In the genomic region with DNA sequence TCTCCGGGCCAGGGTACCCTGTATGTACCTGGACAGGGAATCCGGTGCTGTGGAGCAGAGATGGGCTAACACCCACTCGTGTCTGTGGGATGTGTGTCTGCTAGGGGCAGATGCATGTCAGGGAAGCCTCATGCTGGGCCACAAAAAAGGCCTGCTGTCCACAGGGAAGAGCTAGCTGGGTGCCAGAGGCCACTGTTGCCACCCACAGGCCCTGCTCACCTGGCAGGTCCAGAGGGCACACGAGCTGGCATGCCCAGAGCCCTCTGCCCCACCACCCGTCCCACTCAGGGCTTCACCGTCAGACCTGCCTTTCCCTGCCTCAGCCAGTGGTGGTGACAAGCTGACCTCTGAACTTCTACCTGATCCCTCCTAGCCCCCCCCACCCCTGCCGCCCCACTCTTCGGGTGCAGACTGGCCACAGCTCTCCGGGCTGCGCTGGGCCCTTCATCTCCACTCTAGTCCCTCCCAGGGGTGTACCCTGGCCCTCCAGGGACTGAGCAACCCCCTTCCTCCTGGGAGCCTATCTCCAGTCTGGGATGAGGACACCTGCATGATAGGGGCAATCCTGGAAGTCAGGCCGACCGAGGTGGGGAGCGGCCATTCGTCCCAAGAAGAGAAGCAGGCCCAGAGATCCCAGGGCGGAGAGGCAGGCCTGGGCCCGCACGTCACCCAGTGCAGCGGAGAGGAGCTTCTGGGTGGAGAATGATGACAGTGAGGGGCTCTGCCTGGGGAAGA, we compare ENCODE assay signal across 1 cellular context.
A peak's percentile ranks its signal among the peaks of the same experiment; 100 is the strongest.
TF ChIP-seq lines count a peak whose summit lies in the region.

No MANE protein-coding gene starts in this region.

TF ChIP-seq in HepG2, 621 proteins besides CTCF, POLR2A, EP300 and RAD21 (continued from another document):
- TF ChIP-seq, protein P1, sequence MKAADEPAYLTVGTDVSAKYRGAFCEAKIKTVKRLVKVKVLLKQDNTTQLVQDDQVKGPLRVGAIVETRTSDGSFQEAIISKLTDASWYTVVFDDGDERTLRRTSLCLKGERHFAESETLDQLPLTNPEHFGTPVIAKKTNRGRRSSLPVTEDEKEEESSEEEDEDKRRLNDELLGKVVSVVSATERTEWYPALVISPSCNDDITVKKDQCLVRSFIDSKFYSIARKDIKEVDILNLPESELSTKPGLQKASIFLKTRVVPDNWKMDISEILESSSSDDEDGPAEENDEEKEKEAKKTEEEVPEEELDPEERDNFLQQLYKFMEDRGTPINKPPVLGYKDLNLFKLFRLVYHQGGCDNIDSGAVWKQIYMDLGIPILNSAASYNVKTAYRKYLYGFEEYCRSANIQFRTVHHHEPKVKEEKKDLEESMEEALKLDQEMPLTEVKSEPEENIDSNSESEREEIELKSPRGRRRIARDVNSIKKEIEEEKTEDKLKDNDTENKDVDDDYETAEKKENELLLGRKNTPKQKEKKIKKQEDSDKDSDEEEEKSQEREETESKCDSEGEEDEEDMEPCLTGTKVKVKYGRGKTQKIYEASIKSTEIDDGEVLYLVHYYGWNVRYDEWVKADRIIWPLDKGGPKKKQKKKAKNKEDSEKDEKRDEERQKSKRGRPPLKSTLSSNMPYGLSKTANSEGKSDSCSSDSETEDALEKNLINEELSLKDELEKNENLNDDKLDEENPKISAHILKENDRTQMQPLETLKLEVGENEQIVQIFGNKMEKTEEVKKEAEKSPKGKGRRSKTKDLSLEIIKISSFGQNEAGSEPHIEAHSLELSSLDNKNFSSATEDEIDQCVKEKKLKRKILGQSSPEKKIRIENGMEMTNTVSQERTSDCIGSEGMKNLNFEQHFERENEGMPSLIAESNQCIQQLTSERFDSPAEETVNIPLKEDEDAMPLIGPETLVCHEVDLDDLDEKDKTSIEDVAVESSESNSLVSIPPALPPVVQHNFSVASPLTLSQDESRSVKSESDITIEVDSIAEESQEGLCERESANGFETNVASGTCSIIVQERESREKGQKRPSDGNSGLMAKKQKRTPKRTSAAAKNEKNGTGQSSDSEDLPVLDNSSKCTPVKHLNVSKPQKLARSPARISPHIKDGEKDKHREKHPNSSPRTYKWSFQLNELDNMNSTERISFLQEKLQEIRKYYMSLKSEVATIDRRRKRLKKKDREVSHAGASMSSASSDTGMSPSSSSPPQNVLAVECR (CRISPR knock-in tag; IDR thresholded peaks at IDR 0.05; ENCODE audit: borderline replicate concordance) = peak; percentile 44
- TF ChIP-seq ZNF383 (CRISPR knock-in tag; IDR thresholded peaks at IDR 0.05; ENCODE audit: borderline replicate concordance) (no peak), NFKBIZ (CRISPR knock-in tag; IDR thresholded peaks at IDR 0.05) (no peak), ETV5 (CRISPR knock-in tag; IDR thresholded peaks at IDR 0.05; ENCODE audit: borderline replicate concordance) (no peak; the same call in 1 of the 2 replicates), HNRNPLL (IDR thresholded peaks at IDR 0.05; ENCODE audit: low read depth, low read length, poor library complexity, severe bottlenecking) (no peak), ZNF224 (CRISPR knock-in tag; IDR thresholded peaks at IDR 0.05) (no peak), HOXA3 (CRISPR knock-in tag; IDR thresholded peaks at IDR 0.05) (peak; percentile 17; the same call in 1 of the 2 replicates), LCORL (IDR thresholded peaks at IDR 0.05) (no peak), LCORL (CRISPR knock-in tag; IDR thresholded peaks at IDR 0.05) (0 out of 2 replicates have a peak, but pooled peaks have one; percentile 11), IKZF1 (IDR thresholded peaks at IDR 0.05) (no peak), TOPORS (CRISPR knock-in tag; IDR thresholded peaks at IDR 0.05) (no peak), MIER2 (CRISPR knock-in tag; IDR thresholded peaks at IDR 0.05) (no peak), PLRG1 (conservative IDR thresholded peaks at IDR 0.05) (no peak), SPEN (CRISPR knock-in tag; IDR thresholded peaks at IDR 0.05; ENCODE audit: low read depth) (no peak), ZNF263 (CRISPR knock-in tag; IDR thresholded peaks at IDR 0.05) (0 out of 2 replicates have a peak, but pooled peaks have one; percentile 23), HNRNPL (IDR thresholded peaks at IDR 0.05; ENCODE audit: low read depth, low read length) (peak; percentile 89), HDAC1 (CRISPR knock-in tag; IDR thresholded peaks at IDR 0.05) (peak; percentile 70), GPN1 (CRISPR knock-in tag; IDR thresholded peaks at IDR 0.05; ENCODE audit: borderline replicate concordance) (no peak), GATAD2A (CRISPR knock-in tag; IDR thresholded peaks at IDR 0.05) (no peak), ZNF382 (CRISPR knock-in tag; IDR thresholded peaks at IDR 0.05; ENCODE audit: borderline replicate concordance) (no peak), MEIS2 (CRISPR knock-in tag; IDR thresholded peaks at IDR 0.05) (0 out of 2 replicates have a peak, but pooled peaks have one; percentile 7), ZNF839 (CRISPR knock-in tag; IDR thresholded peaks at IDR 0.05; ENCODE audit: borderline replicate concordance) (peak; percentile 49; the same call in 1 of the 2 replicates), ZNF614 (CRISPR knock-in tag; IDR thresholded peaks at IDR 0.05; ENCODE audit: borderline replicate concordance) (0 out of 2 replicates have a peak, but pooled peaks have one; percentile 4), KLF13 (CRISPR knock-in tag; IDR thresholded peaks at IDR 0.05) (no peak), DNMT1 (CRISPR knock-in tag; IDR thresholded peaks at IDR 0.05) (0 out of 2 replicates have a peak, but pooled peaks have one; percentile 15), TAF15 (IDR thresholded peaks at IDR 0.05; ENCODE audit: low read depth, low read length, poor library complexity, severe bottlenecking) (no peak), MTA1 (CRISPR knock-in tag; IDR thresholded peaks at IDR 0.05; ENCODE audit: borderline replicate concordance) (peak; percentile 31), PRPF4 (IDR thresholded peaks at IDR 0.05; ENCODE audit: low read depth, low read length, poor library complexity, severe bottlenecking) (no peak), ZNF747 (CRISPR knock-in tag; IDR thresholded peaks at IDR 0.05; ENCODE audit: borderline replicate concordance) (0 out of 2 replicates have a peak, but pooled peaks have one; percentile 2), ZSCAN22 (CRISPR knock-in tag; IDR thresholded peaks at IDR 0.05) (no peak), ZNF605 (CRISPR knock-in tag; IDR thresholded peaks at IDR 0.05) (peak; percentile 9; the same call in 1 of the 2 replicates), NAIF1 (CRISPR knock-in tag; IDR thresholded peaks at IDR 0.05; ENCODE audit: borderline replicate concordance) (no peak), FOXK1 (CRISPR knock-in tag; IDR thresholded peaks at IDR 0.05; ENCODE audit: borderline replicate concordance, low read depth) (no peak), CAMTA2 (CRISPR knock-in tag; IDR thresholded peaks at IDR 0.05; ENCODE audit: borderline replicate concordance) (0 out of 2 replicates have a peak, but pooled peaks have one; percentile 24), SYNCRIP (IDR thresholded peaks at IDR 0.05; ENCODE audit: insufficient read depth, low read depth, low read length) (no peak), ZBTB7A (CRISPR knock-in tag; IDR thresholded peaks at IDR 0.05) (0 out of 2 replicates have a peak, but pooled peaks have one; percentile 31)
- TF ChIP-seq, protein P2, sequence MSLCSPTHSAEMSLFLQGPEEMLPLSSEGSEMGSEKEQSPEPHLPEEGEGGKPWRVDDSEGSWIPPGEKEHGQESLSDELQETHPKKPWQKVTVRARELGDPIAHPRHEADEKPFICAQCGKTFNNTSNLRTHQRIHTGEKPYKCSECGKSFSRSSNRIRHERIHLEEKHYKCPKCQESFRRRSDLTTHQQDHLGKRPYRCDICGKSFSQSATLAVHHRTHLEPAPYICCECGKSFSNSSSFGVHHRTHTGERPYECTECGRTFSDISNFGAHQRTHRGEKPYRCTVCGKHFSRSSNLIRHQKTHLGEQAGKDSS (CRISPR knock-in tag; IDR thresholded peaks at IDR 0.05; ENCODE audit: borderline replicate concordance, low read depth) = no peak
- TF ChIP-seq, protein P3, sequence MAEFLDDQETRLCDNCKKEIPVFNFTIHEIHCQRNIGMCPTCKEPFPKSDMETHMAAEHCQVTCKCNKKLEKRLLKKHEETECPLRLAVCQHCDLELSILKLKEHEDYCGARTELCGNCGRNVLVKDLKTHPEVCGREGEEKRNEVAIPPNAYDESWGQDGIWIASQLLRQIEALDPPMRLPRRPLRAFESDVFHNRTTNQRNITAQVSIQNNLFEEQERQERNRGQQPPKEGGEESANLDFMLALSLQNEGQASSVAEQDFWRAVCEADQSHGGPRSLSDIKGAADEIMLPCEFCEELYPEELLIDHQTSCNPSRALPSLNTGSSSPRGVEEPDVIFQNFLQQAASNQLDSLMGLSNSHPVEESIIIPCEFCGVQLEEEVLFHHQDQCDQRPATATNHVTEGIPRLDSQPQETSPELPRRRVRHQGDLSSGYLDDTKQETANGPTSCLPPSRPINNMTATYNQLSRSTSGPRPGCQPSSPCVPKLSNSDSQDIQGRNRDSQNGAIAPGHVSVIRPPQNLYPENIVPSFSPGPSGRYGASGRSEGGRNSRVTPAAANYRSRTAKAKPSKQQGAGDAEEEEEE (CRISPR knock-in tag; IDR thresholded peaks at IDR 0.05; ENCODE audit: borderline replicate concordance) = no peak
- TF ChIP-seq, protein P4, sequence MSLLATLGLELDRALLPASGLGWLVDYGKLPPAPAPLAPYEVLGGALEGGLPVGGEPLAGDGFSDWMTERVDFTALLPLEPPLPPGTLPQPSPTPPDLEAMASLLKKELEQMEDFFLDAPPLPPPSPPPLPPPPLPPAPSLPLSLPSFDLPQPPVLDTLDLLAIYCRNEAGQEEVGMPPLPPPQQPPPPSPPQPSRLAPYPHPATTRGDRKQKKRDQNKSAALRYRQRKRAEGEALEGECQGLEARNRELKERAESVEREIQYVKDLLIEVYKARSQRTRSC (CRISPR knock-in tag; IDR thresholded peaks at IDR 0.05; ENCODE audit: low read depth) = no peak
- TF ChIP-seq, protein P5, sequence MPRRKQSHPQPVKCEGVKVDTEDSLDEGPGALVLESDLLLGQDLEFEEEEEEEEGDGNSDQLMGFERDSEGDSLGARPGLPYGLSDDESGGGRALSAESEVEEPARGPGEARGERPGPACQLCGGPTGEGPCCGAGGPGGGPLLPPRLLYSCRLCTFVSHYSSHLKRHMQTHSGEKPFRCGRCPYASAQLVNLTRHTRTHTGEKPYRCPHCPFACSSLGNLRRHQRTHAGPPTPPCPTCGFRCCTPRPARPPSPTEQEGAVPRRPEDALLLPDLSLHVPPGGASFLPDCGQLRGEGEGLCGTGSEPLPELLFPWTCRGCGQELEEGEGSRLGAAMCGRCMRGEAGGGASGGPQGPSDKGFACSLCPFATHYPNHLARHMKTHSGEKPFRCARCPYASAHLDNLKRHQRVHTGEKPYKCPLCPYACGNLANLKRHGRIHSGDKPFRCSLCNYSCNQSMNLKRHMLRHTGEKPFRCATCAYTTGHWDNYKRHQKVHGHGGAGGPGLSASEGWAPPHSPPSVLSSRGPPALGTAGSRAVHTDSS (CRISPR knock-in tag; conservative IDR thresholded peaks at IDR 0.05) = no peak
- TF ChIP-seq, protein P6, sequence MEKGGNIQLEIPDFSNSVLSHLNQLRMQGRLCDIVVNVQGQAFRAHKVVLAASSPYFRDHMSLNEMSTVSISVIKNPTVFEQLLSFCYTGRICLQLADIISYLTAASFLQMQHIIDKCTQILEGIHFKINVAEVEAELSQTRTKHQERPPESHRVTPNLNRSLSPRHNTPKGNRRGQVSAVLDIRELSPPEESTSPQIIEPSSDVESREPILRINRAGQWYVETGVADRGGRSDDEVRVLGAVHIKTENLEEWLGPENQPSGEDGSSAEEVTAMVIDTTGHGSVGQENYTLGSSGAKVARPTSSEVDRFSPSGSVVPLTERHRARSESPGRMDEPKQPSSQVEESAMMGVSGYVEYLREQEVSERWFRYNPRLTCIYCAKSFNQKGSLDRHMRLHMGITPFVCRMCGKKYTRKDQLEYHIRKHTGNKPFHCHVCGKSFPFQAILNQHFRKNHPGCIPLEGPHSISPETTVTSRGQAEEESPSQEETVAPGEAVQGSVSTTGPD (CRISPR knock-in tag; IDR thresholded peaks at IDR 0.05) = 0 out of 2 replicates have a peak, but pooled peaks have one; percentile 31
- TF ChIP-seq, protein P7, sequence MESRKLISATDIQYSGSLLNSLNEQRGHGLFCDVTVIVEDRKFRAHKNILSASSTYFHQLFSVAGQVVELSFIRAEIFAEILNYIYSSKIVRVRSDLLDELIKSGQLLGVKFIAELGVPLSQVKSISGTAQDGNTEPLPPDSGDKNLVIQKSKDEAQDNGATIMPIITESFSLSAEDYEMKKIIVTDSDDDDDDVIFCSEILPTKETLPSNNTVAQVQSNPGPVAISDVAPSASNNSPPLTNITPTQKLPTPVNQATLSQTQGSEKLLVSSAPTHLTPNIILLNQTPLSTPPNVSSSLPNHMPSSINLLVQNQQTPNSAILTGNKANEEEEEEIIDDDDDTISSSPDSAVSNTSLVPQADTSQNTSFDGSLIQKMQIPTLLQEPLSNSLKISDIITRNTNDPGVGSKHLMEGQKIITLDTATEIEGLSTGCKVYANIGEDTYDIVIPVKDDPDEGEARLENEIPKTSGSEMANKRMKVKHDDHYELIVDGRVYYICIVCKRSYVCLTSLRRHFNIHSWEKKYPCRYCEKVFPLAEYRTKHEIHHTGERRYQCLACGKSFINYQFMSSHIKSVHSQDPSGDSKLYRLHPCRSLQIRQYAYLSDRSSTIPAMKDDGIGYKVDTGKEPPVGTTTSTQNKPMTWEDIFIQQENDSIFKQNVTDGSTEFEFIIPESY (CRISPR knock-in tag; IDR thresholded peaks at IDR 0.05) = no peak
- TF ChIP-seq, protein P8, sequence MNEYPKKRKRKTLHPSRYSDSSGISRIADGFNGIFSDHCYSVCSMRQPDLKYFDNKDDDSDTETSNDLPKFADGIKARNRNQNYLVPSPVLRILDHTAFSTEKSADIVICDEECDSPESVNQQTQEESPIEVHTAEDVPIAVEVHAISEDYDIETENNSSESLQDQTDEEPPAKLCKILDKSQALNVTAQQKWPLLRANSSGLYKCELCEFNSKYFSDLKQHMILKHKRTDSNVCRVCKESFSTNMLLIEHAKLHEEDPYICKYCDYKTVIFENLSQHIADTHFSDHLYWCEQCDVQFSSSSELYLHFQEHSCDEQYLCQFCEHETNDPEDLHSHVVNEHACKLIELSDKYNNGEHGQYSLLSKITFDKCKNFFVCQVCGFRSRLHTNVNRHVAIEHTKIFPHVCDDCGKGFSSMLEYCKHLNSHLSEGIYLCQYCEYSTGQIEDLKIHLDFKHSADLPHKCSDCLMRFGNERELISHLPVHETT (CRISPR knock-in tag; conservative IDR thresholded peaks at IDR 0.05) = no peak
